18 cellular contexts compared by ENCODE assay signal in genomic region chr11:68392822-68393221, GRCh38.
DNase-seq lines count a peak whose midpoint lies in the region; ATAC-seq and TF ChIP-seq lines count a peak whose summit lies in the region.
"Had no signal": no experiment of that assay in that cellular context is flagged by ENCODE, and none has a peak within 500 bp of the region (broad histone marks: within the 10 kb centered on the region; RNA-seq: fewer than 3 reads in every experiment).

No MANE protein-coding gene starts in this region.

- POLR2A ChIA-PET in HEK293 (lab: Yijun Ruan, JAX) = no interaction called here
- POLR2A ChIA-PET in WTC11 (lab: Charles Lee) = no interaction called here
- POLR2A ChIA-PET in CD4-positive, alpha-beta memory T cell (lab: Charles Lee; ENCODE audit: partially characterized antibody) = interaction anchor here (1.2 kb wide), 1 partner anchor 12 kb away, joined by 3 read pairs; no protein-coding TSS in a partner anchor

- intact Hi-C loops in dendritic cell treated with granulocyte-macrophage colony-stimulating factor and Interleukin-4, amounts not matched to agents 40 ng/mL and 50 ng/mL, for 4 days (cut with micrococcal nuclease) = no loop called here
- intact Hi-C loops in CD4-positive, alpha-beta memory T cell (cut with micrococcal nuclease) = no loop called here

- H3K4me1 Mint-ChIP-seq in WTC11 = no peaks in the 10 kb centered on the region
- peaks cover 3% of the 10 kb centered on the region for H3K4me1 Mint-ChIP-seq in dendritic cell treated with granulocyte-macrophage colony-stimulating factor and Interleukin-4, amounts not matched to agents 40 ng/mL and 50 ng/mL, for 4 days (ENCODE audit: low read depth)
- no peaks in the 10 kb centered on the region for H3K4me1 Mint-ChIP-seq in CD4-positive, alpha-beta memory T cell
- H3K4me1 Mint-ChIP-seq: CD14-positive monocyte; CD4-positive, CD25-positive, alpha-beta regulatory T cell had no signal

- ATAC-seq in WTC11 = no peak
- ATAC-seq: CD8-positive, alpha-beta T cell had no signal

- H3K9me3 ChIP-seq in HEK293 (ENCODE audit: control insufficient read depth, insufficient read depth, low read depth, low read length) = no peaks in the 10 kb centered on the region
- no peaks in the 10 kb centered on the region for H3K9me3 ChIP-seq in CD4-positive, alpha-beta memory T cell (ENCODE audit: control insufficient read depth in 1 of 2, low read length in 2 of 2)
- H3K9me3 ChIP-seq: BE2C, BLaER1, Caco-2 had no signal

- H3K4me3 ChIP-seq in HEK293 (ENCODE audit: low read depth, low read length) = no peak overlapping the region
- no peak overlapping the region for H3K4me3 ChIP-seq in CD4-positive, alpha-beta memory T cell (ENCODE audit: low read length in 2 of 2)
- H3K4me3 ChIP-seq: BLaER1 had no signal

- H3K36me3 Mint-ChIP-seq in WTC11 = peaks cover 15% of the 10 kb centered on the region
- no peaks in the 10 kb centered on the region for H3K36me3 Mint-ChIP-seq in dendritic cell treated with granulocyte-macrophage colony-stimulating factor and Interleukin-4, amounts not matched to agents 40 ng/mL and 50 ng/mL, for 4 days (ENCODE audit: low read depth)
- H3K36me3 Mint-ChIP-seq in CD4-positive, alpha-beta memory T cell = no peaks in the 10 kb centered on the region
- H3K36me3 Mint-ChIP-seq: CD14-positive monocyte; CD8-positive, alpha-beta T cell had no signal

- H3K4me3 Mint-ChIP-seq in WTC11 = no peak overlapping the region
- H3K4me3 Mint-ChIP-seq in dendritic cell treated with granulocyte-macrophage colony-stimulating factor and Interleukin-4, amounts not matched to agents 40 ng/mL and 50 ng/mL, for 4 days = no peak overlapping the region
- no peak overlapping the region for H3K4me3 Mint-ChIP-seq in CD4-positive, alpha-beta memory T cell
- H3K4me3 Mint-ChIP-seq: CD14-positive monocyte; CD4-positive, CD25-positive, alpha-beta regulatory T cell; CD8-positive, alpha-beta T cell had no signal

- CTCF ChIA-PET in HEK293 (lab: Yijun Ruan, JAX) (no interaction called here), WTC11 (lab: Charles Lee) (no interaction called here)
- CTCF ChIA-PET in CD4-positive, alpha-beta memory T cell (lab: Charles Lee; ENCODE audit: partially characterized antibody) = interaction anchor here (1.4 kb wide), 1 partner anchor 9 kb away, joined by 3 read pairs; no protein-coding TSS in a partner anchor

- no peak overlapping the region for H3K27ac Mint-ChIP-seq in WTC11
- peak overlapping the region; percentile 34 for H3K27ac Mint-ChIP-seq in dendritic cell treated with granulocyte-macrophage colony-stimulating factor and Interleukin-4, amounts not matched to agents 40 ng/mL and 50 ng/mL, for 4 days
- H3K27ac Mint-ChIP-seq in CD4-positive, alpha-beta memory T cell = no peak overlapping the region
- H3K27ac Mint-ChIP-seq: CD4-positive, CD25-positive, alpha-beta regulatory T cell; CD8-positive, alpha-beta T cell had no signal

- H3K9me3 Mint-ChIP-seq in WTC11 = no peaks in the 10 kb centered on the region
- H3K9me3 Mint-ChIP-seq in dendritic cell treated with granulocyte-macrophage colony-stimulating factor and Interleukin-4, amounts not matched to agents 40 ng/mL and 50 ng/mL, for 4 days = no peaks in the 10 kb centered on the region
- no peaks in the 10 kb centered on the region for H3K9me3 Mint-ChIP-seq in CD4-positive, alpha-beta memory T cell
- H3K9me3 Mint-ChIP-seq: CD4-positive, CD25-positive, alpha-beta regulatory T cell; CD8-positive, alpha-beta T cell had no signal

- peaks cover 0 to 48% of the 10 kb centered on the region in 2 experiments; a peak in 1 of 3 replicates for H3K36me3 ChIP-seq in HEK293 (ENCODE audit: control insufficient read depth in 2 of 2, insufficient read depth in 1 of 2, low read length in 2 of 2)
- no peaks in the 10 kb centered on the region for H3K36me3 ChIP-seq in CD4-positive, alpha-beta memory T cell (ENCODE audit: insufficient read depth, low read length)

- H3K27ac ChIP-seq in HEK293 (ENCODE audit: extremely low read depth, low read depth, low read length) = no peak overlapping the region
- H3K27ac ChIP-seq in CD4-positive, alpha-beta memory T cell (ENCODE audit: low read depth, low read length) = no peak overlapping the region
- H3K27ac ChIP-seq: BLaER1 had no signal

- DNase-seq in WTC11 (ENCODE audit: low spot score) (no peak), mucosa of gallbladder (ENCODE audit: low spot score) (no peak), NCI-H1436 (lab: John Stamatoyannopoulos, UW) (no peak)
- DNase-seq in CD4-positive, alpha-beta memory T cell = no peak
- DNase-seq: 8988T; ACHN; BE2C; C1 segment of cervical spinal cord; Caco-2; Calu3; CD4-positive, CD25-positive, alpha-beta regulatory T cell; CD8-positive, alpha-beta T cell; DMS79 treated with DMSO at 0.1 percent for 48 hours; GF-D8 had no signal

- H3K4me1 ChIP-seq in HEK293 (ENCODE audit: control insufficient read depth, insufficient read depth, low read length) = no peaks in the 10 kb centered on the region
- H3K4me1 ChIP-seq in CD4-positive, alpha-beta memory T cell (ENCODE audit: insufficient read depth, low read length) = no peaks in the 10 kb centered on the region
- H3K4me1 ChIP-seq: BE2C, Caco-2 had no signal

- no peaks in the 10 kb centered on the region for H3K27me3 Mint-ChIP-seq in WTC11 (ENCODE audit: low read depth)
- H3K27me3 Mint-ChIP-seq in dendritic cell treated with granulocyte-macrophage colony-stimulating factor and Interleukin-4, amounts not matched to agents 40 ng/mL and 50 ng/mL, for 4 days = peaks cover 3% of the 10 kb centered on the region
- no peaks in the 10 kb centered on the region for H3K27me3 Mint-ChIP-seq in CD4-positive, alpha-beta memory T cell
- H3K27me3 Mint-ChIP-seq: CD4-positive, CD25-positive, alpha-beta regulatory T cell had no signal

- H3K27me3 ChIP-seq in CD4-positive, alpha-beta memory T cell (ENCODE audit: insufficient read depth, low read length) = no peaks in the 10 kb centered on the region
- H3K27me3 ChIP-seq: BE2C, BLaER1 had no signal

- TF ChIP-seq CTCF in HEK293 (tag by site-specific recombination; IDR thresholded peaks at IDR 0.05) (no peak), WTC11 (IDR thresholded peaks at IDR 0.05) (no peak)

TF ChIP-seq in HEK293, 187 proteins besides CTCF, POLR2A, EP300 and RAD21:
- TF ChIP-seq ZNF121 (tag by site-specific recombination; IDR thresholded peaks at IDR 0.05) (peak; percentile 87), ZBTB10 (tag by site-specific recombination; IDR thresholded peaks at IDR 0.05) (no peak)

TF ChIP-seq in WTC11, 78 proteins besides CTCF, POLR2A, EP300 and RAD21:
- TF ChIP-seq ZNF121 (CRISPR knock-in tag; IDR thresholded peaks at IDR 0.05) = peak; percentile 75
- no peak for TF ChIP-seq PREB (CRISPR knock-in tag; IDR thresholded peaks at IDR 0.05; ENCODE audit: borderline replicate concordance)

Comparison
In these comparisons a context has a peak if more than half of its experiments do, and no peak if none do; other contexts are left out.
1. Of the 8 proteins assayed by ChIP-seq in both HEK293 and WTC11: peak only in HEK293: none; only in WTC11: none; in both: ZNF121; in neither: 7.